ENCODE assay signal across 8 cellular contexts in genomic region chr4:88033309-88033708, GRCh38. TPM values are rescaled to one million over a fixed set of nuclear protein-coding genes. Genes with fewer than 3 reads are reported as not detected.
DNase-seq lines count a peak whose midpoint lies in the region; ATAC-seq and TF ChIP-seq lines count a peak whose summit lies in the region.

No MANE protein-coding gene starts in this region.

- H3K27me3 ChIP-seq in AG04450 (ENCODE audit: control insufficient read depth, insufficient read depth, low read length) (no peaks in the 10 kb centered on the region), GM06990 (replicated peaks; ENCODE audit: control insufficient read depth, insufficient read depth, low read length) (no peaks in the 10 kb centered on the region), adrenal gland (no peaks in the 10 kb centered on the region), right cardiac atrium (ENCODE audit: control insufficient read depth, insufficient read depth) (no peaks in the 10 kb centered on the region)

- H3K4me3 ChIP-seq in AG04450 (ENCODE audit: low read depth, low read length) (no peak overlapping the region), GM06990 (replicated peaks; ENCODE audit: low read depth, low read length) (no peak overlapping the region), adrenal gland (no peak overlapping the region), right cardiac atrium (ENCODE audit: low read length) (no peak overlapping the region)

- TF ChIP-seq POLR2A in adrenal gland (IDR thresholded peaks at IDR 0.05) = no peak

- H3K9me3 ChIP-seq in AG04450 (ENCODE audit: control insufficient read depth, insufficient read depth, low read length) = no peaks in the 10 kb centered on the region
- H3K9me3 ChIP-seq in adrenal gland (replicated peaks in 1 of 3) = no peaks in the 10 kb centered on the region
- H3K9me3 ChIP-seq in right cardiac atrium (ENCODE audit: control insufficient read depth, low read length) = no peaks in the 10 kb centered on the region

- no peak overlapping the region for H3K27ac ChIP-seq in AG04450 (ENCODE audit: low read depth, low read length)
- H3K27ac ChIP-seq in adrenal gland = no peak overlapping the region
- no peak overlapping the region for H3K27ac ChIP-seq in right cardiac atrium (ENCODE audit: low read length)

- peaks cover 6% of the 10 kb centered on the region for H3K36me3 ChIP-seq in GM06990 (ENCODE audit: control insufficient read depth, insufficient read depth, low read length)
- peaks cover 0 to 25% of the 10 kb centered on the region in 2 donors for H3K36me3 ChIP-seq in adrenal gland (replicated peaks in 1 of 2)

- intact Hi-C loops in adrenal gland (cut with DNase I) = loop anchor here (5.0 to 10.0 kb wide), 3 partner anchors 179 to 481 kb away; no protein-coding TSS in a partner anchor
- intact Hi-C loops in right cardiac atrium (cut with DNase I) = loop anchor here in 3 of 4 donors (5.0 to 10.0 kb wide), 3 partner anchors 171 to 181 kb away; no protein-coding TSS in a partner anchor

- DNase-seq in AG04450 (ENCODE audit: low read depth, low spot score) (peak; percentile 39), GM06990 (ENCODE audit: extremely low read depth, insufficient read length) (peak; percentile 17), NCI-H82 treated with DMSO at 0.1 percent for 48 hours (lab: John Stamatoyannopoulos, UW; ENCODE audit: unreplicated experiment) (peak; percentile 12), adrenal gland (peak; percentile 24 to 66 (median 59)), right cardiac atrium (no peak), smooth muscle cell of the brain vasculature (ENCODE audit: low read depth, low spot score) (peak; percentile 32)

- peaks cover 11 to 12% of the 10 kb centered on the region in 2 donors for H3K4me1 ChIP-seq in adrenal gland (replicated peaks in 1 of 2)
- H3K4me1 ChIP-seq in right cardiac atrium (ENCODE audit: control insufficient read depth, insufficient read depth, low read length) = no peaks in the 10 kb centered on the region

- POLR2A ChIA-PET in AG04450 (lab: Yijun Ruan, JAX) = interaction anchor here (0.7 kb wide), 2 partner anchors 94 to 179 kb away, joined by 4 to 8 read pairs; no protein-coding TSS in a partner anchor

- CTCF ChIA-PET in AG04450 (lab: Charles Lee) = interaction anchor here (0.5 to 4.1 kb wide), 31 partner anchors 9 to 541 kb away, joined by 3 to 139 read pairs (median 5); no protein-coding TSS in a partner anchor

- peak; percentile 52 for ATAC-seq in HG03045 (IDR thresholded peaks at IDR 0.05; ENCODE audit: unreplicated experiment)
- ATAC-seq in right cardiac atrium = peak; percentile 50 to 51
- ATAC-seq in GM19328 (IDR thresholded peaks at IDR 0.05; ENCODE audit: unreplicated experiment) = no peak

- TF ChIP-seq CTCF in AG04450 (IDR thresholded peaks at IDR 0.05; ENCODE audit: low read depth, low read length) = peak; percentile 76
- TF ChIP-seq CTCF in GM06990 (IDR thresholded peaks at IDR 0.05; ENCODE audit: insufficient read depth, low read length, poor library complexity, severe bottlenecking) = peak; percentile 63
- TF ChIP-seq CTCF in adrenal gland (IDR thresholded peaks at IDR 0.05) = peak; percentile 57 to 85 (median 66)

RNA-seq across cellular contexts. Expression of gene PKD2, which starts 25.9 kb away (rescaled TPM):
- polyA plus RNA-seq in AG04450 (2011; rRNA removed) (46.3 and 65.1 TPM in 2 replicates), adrenal gland (10 to 100 TPM; 19.2 to 29.9 (median 23.8) TPM), right cardiac atrium (10.3 TPM)
- 64.8 and 84.3 TPM in 2 replicates for polyA minus RNA-seq in AG04450 (2011; rRNA and poly(A)+ RNA removed)
- total RNA-seq in adrenal gland (10 to 100 TPM; 24.1 to 74.1 (median 45.8) TPM), right cardiac atrium (10 to 100 TPM; 17.5 to 22.6 (median 20.9) TPM)

RNA-seq across cellular contexts. Expression of gene SPP1, which starts 57.8 kb away (rescaled TPM):
- 0.29 and 0.69 TPM in 2 replicates for polyA plus RNA-seq in AG04450 (2011; rRNA removed)
- polyA minus RNA-seq in AG04450 (2011; rRNA and poly(A)+ RNA removed) = 0.70 and 0.78 TPM in 2 replicates
- total RNA-seq in adrenal gland = 10 to 100 TPM; 10.8 to 89.6 (median 39.3) TPM
- polyA plus RNA-seq in adrenal gland = 100 to 1,000 TPM in 1 of 3 donors, 10 to 100 TPM in 1, 1 to 10 TPM in 1; 5.2 to 166 (median 51.6) TPM
- total RNA-seq in right cardiac atrium = 10 to 100 TPM in 2 of 4 donors, 1 to 10 TPM in 2; 3.1 to 38.8 (median 19.2) TPM
- 20.9 TPM for polyA plus RNA-seq in right cardiac atrium

Comparison
In these comparisons a context has a peak if more than half of its experiments do, and no peak if none do; other contexts are left out.
1. DNase-seq: peak in AG04450 (single experiment), GM06990 (single experiment), NCI-H82 treated with DMSO at 0.1 percent for 48 hours (single experiment), adrenal gland (7 of 7) and smooth muscle cell of the brain vasculature (single experiment); none in right cardiac atrium (0 of 3).
2. Peak in every context shown above with its lines, with median percentiles within 50 percentile points of each other: CTCF ChIP-seq.